In the genomic region with DNA sequence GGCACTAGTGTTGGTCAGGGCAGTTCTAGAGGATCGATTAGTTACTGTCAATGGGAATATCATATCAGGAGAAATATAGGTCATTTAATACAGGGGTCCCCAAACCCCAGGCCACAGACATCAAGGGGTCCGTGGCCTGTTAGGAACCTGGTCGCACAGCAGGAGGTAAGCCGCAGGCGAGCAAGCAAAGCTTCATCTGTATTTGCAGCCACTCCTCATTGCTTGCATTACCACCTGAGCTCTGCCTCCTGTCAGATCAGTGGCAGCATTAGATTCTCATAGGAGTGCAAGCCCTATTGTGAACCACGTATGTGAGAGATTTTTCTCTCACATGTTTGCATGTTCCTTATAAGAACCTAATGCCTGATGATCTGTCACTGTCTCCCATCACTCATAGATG, we compare ENCODE assay signal across 4 cellular contexts.
"Had no signal": no experiment of that assay in that cellular context is flagged by ENCODE, and none has a peak within 500 bp of the region (broad histone marks: within the 10 kb centered on the region; RNA-seq: fewer than 3 reads in every experiment).

No MANE protein-coding gene starts in this region.

- H3K4me3 ChIP-seq: K562 had no signal

- H3K27ac ChIP-seq: HL-60, KMS-11 had no signal

- ATAC-seq: HepG2, K562 had no signal
